In genomic region chr12:55843431-55843830, GRCh38 we compare ENCODE assay signal across 31 cellular contexts. TPM values are rescaled to one million over a fixed set of nuclear protein-coding genes. Genes with fewer than 3 reads are reported as not detected.
DNase-seq lines count a peak whose midpoint lies in the region; ATAC-seq, FAIRE-seq and TF ChIP-seq lines count a peak whose summit lies in the region.
"Had no signal": no experiment of that assay in that cellular context is flagged by ENCODE, and none has a peak within 500 bp of the region (broad histone marks: within the 10 kb centered on the region; RNA-seq: fewer than 3 reads in every experiment).

No MANE protein-coding gene starts in this region.

- H3F3A ChIP-seq in neural progenitor cell (ENCODE audit: low read depth): no peaks in the 10 kb centered on the region

- intact Hi-C loops in vagina (cut with DNase I): no loop called here

- CTCF ChIA-PET in H1 (lab: Charles Lee; ENCODE audit: partially characterized antibody): interaction anchor here (0.6 to 2.6 kb wide), 7 partner anchors 8 to 97 kb away, joined by 3 to 9 read pairs (median 4); partner anchors contain the start of gene DNAJC14
- CTCF ChIA-PET in WTC11 (lab: Charles Lee): interaction anchor here (1.1 to 1.6 kb wide), 5 partner anchors 12 to 152 kb away, joined by 3 to 5 read pairs (median 5); no protein-coding TSS in a partner anchor

- H3K4me3 ChIP-seq in H1 (ENCODE audit: extremely low read depth in 1 of 4, insufficient read depth in 2 of 4, low read depth in 3 of 4, low read length in 4 of 4) (no peak overlapping the region), neural progenitor cell (no peak overlapping the region), vagina (no peak overlapping the region)
- H3K4me3 ChIP-seq: body of pancreas had no signal

- ATAC-seq in GM21526 (IDR thresholded peaks at IDR 0.05; ENCODE audit: low FRiP score, unreplicated experiment): no peak
- no peak for ATAC-seq in WTC11
- ATAC-seq: left colon; natural killer cell; stimulated activated naive CD8-positive, alpha-beta T cell treated with anti-CD3 and anti-CD28 coated beads, Interleukin-15, Interleukin-2, amounts not matched to agents 100 U/mL and 50 U/mL, for 24 hours had no signal

- H3K27ac ChIP-seq in H1 (ENCODE audit: low read depth, low read length) (no peak overlapping the region), neural progenitor cell (no peak overlapping the region), vagina (peak overlapping the region; percentile 79)
- H3K27ac ChIP-seq: body of pancreas, KMS-11, pancreas had no signal

- no peak for TF ChIP-seq EP300 in H1 (IDR thresholded peaks at IDR 0.05; ENCODE audit: borderline replicate concordance in 1 of 2, low read depth in 2 of 2, low read length in 2 of 2)

- H3K56ac ChIP-seq in H1 (replicated peaks; ENCODE audit: insufficient read length, low read depth, low read length): no peak overlapping the region

- no peaks in the 10 kb centered on the region for H3K79me1 ChIP-seq in H1 (ENCODE audit: low read depth, low read length)

- H3K9me3 ChIP-seq in H1 (ENCODE audit: insufficient read depth in 2 of 2, low read depth in 1 of 2, low read length in 1 of 2): no peaks in the 10 kb centered on the region
- H3K9me3 ChIP-seq in neural progenitor cell (ENCODE audit: low read depth): no peaks in the 10 kb centered on the region
- no peaks in the 10 kb centered on the region for H3K9me3 ChIP-seq in vagina
- H3K9me3 ChIP-seq: body of pancreas, heart right ventricle, pancreas, Peyer's patch, right atrium auricular region, tibial nerve had no signal

- H2BK12ac ChIP-seq in H1 (ENCODE audit: low read depth, low read length): no peak overlapping the region

- peak overlapping the region; percentile 25 for H4K91ac ChIP-seq in H1 (replicated peaks; ENCODE audit: insufficient read length, low read length)

- H3K79me2 ChIP-seq in H1 (ENCODE audit: control insufficient read depth in 1 of 2, insufficient read depth in 2 of 2, low read length in 2 of 2) (no peaks in the 10 kb centered on the region), neural progenitor cell (ENCODE audit: low read depth) (no peaks in the 10 kb centered on the region)

- no peak overlapping the region for H2AFZ ChIP-seq in H1 (ENCODE audit: low read length)
- H2AFZ ChIP-seq in neural progenitor cell (replicated peaks): no peak overlapping the region

- peak overlapping the region; percentile 83 for H3K27ac Mint-ChIP-seq in neural progenitor cell
- no peak overlapping the region for H3K27ac Mint-ChIP-seq in WTC11
- H3K27ac Mint-ChIP-seq: activated naive CD8-positive, alpha-beta T cell treated with anti-CD3 and anti-CD28 coated beads, Interleukin-2, amount 10 ng/mL, durations not matched to agents 7 days and 5 days; natural killer cell; T-helper 1 cell treated with Interleukin-12 subunit alpha and Interleukin-12 subunit beta and Interleukin-4 antibody, amounts not matched to agents 30 μg/mL and 1 μg/mL, for 36 hours had no signal

- H3K36me3 ChIP-seq in H1 (ENCODE audit: control insufficient read depth in 2 of 4, insufficient read depth in 4 of 4, low read length in 3 of 4): no peaks in the 10 kb centered on the region
- no peaks in the 10 kb centered on the region for H3K36me3 ChIP-seq in neural progenitor cell
- H3K36me3 ChIP-seq in vagina: no peaks in the 10 kb centered on the region
- H3K36me3 ChIP-seq: pancreas, Peyer's patch, right atrium auricular region had no signal

- no peak overlapping the region for H3K4ac ChIP-seq in H1 (replicated peaks; ENCODE audit: insufficient read length, low read depth, low read length)

- H3K27me3 ChIP-seq in H1 (replicated peaks in 1 of 4; ENCODE audit: control insufficient read depth in 3 of 4, extremely low read depth in 1 of 4, insufficient read depth in 3 of 4, low read length in 3 of 4): no peaks in the 10 kb centered on the region
- H3K27me3 ChIP-seq in neural progenitor cell: no peaks in the 10 kb centered on the region
- H3K27me3 ChIP-seq in vagina: no peaks in the 10 kb centered on the region
- H3K27me3 ChIP-seq: body of pancreas, pancreas, Peyer's patch, right atrium auricular region, tibial nerve had no signal

- H2BK15ac ChIP-seq in H1 (ENCODE audit: low read length): no peak overlapping the region

- H3K18ac ChIP-seq in H1 (ENCODE audit: extremely low read depth, low read length): no peak overlapping the region

- H3K4me1 ChIP-seq in H1 (replicated peaks in 1 of 4; ENCODE audit: control insufficient read depth in 3 of 4, insufficient read depth in 4 of 4, low read length in 3 of 4) (peaks cover 0 to 8% (median 2%) of the 10 kb centered on the region in 4 experiments; a peak in 4 of 7 replicates), neural progenitor cell (peaks cover 5% of the 10 kb centered on the region), vagina (peaks cover 22% of the 10 kb centered on the region)
- H3K4me1 ChIP-seq: body of pancreas, pancreas, Peyer's patch had no signal

- H4K5ac ChIP-seq in H1 (ENCODE audit: insufficient read length, low read depth, low read length): no peak overlapping the region

- H3K9me3 Mint-ChIP-seq in neural progenitor cell (no peaks in the 10 kb centered on the region), WTC11 (no peaks in the 10 kb centered on the region)
- H3K9me3 Mint-ChIP-seq: activated naive CD8-positive, alpha-beta T cell treated with anti-CD3 and anti-CD28 coated beads, Interleukin-2, amount 10 ng/mL, durations not matched to agents 7 days and 5 days; CD8-positive, alpha-beta memory T cell; natural killer cell; T-helper 1 cell treated with Interleukin-12 subunit alpha and Interleukin-12 subunit beta and Interleukin-4 antibody, amounts not matched to agents 30 μg/mL and 1 μg/mL, for 36 hours had no signal

- H3K4me2 ChIP-seq in H1 (ENCODE audit: insufficient read depth in 1 of 2, low read depth in 2 of 2, low read length in 2 of 2): peak overlapping the region in 1 of 2 experiments; percentile 53; a peak in 1 of 4 replicates
- H3K4me2 ChIP-seq in neural progenitor cell: no peak overlapping the region
- H3K4me2 ChIP-seq: KMS-11 had no signal

- H3K9ac ChIP-seq in H1 (replicated peaks in 1 of 4; ENCODE audit: extremely low read depth in 1 of 4, low read depth in 3 of 4, low read length in 3 of 4): no peak overlapping the region
- no peak overlapping the region for H3K9ac ChIP-seq in neural progenitor cell
- H3K9ac ChIP-seq: KMS-11 had no signal

- H2BK120ac ChIP-seq in H1 (replicated peaks; ENCODE audit: low read depth, low read length): no peak overlapping the region

- FAIRE-seq in H1 (lab: Jason Lieb, UNC): no peak
- FAIRE-seq: pancreas had no signal

- 96% methylated on average over 4 of the region's 4 CpGs; no CpG with 5 or more reads in 1 of the 2 experiments for WGBS in H1 (ENCODE audit: extremely low coverage in 1 of 2, insufficient coverage in 1 of 2, insufficient read length in 1 of 2, insufficient replicate concordance in 2 of 2, low coverage in 1 of 2, low lambda C conversion rate in 2 of 2, missing lambda C conversion rate in 1 of 2), 2 experiments

- H4K8ac ChIP-seq in H1 (ENCODE audit: extremely low read depth, insufficient read depth, low read length): no peak overlapping the region

- TF ChIP-seq RAD21 in H1 (IDR thresholded peaks at IDR 0.05 in 1 of 2, conservative IDR thresholded peaks at IDR 0.05 in 1 of 2; ENCODE audit: low read depth in 2 of 2, low read length in 2 of 2): no peak

- H2BK5ac ChIP-seq in H1 (ENCODE audit: low read depth, low read length): no peak overlapping the region

- TF ChIP-seq CTCF in H1 (IDR thresholded peaks at IDR 0.05; ENCODE audit: control extremely low read depth in 1 of 3, insufficient read depth in 1 of 3, low read depth in 1 of 3, low read length in 3 of 3) (no peak), neural progenitor cell (IDR thresholded peaks at IDR 0.05) (no peak), vagina (IDR thresholded peaks at IDR 0.05) (no peak), WTC11 (IDR thresholded peaks at IDR 0.05) (no peak)

- POLR2A ChIA-PET in H1 (lab: Charles Lee; ENCODE audit: partially characterized antibody) (interaction anchor here (0.6 to 7.3 kb wide), 9 partner anchors 12 to 128 kb away, joined by 3 to 82 read pairs (median 3); partner anchors contain the start of genes BLOC1S1, DNAJC14, ORMDL2 and PYM1), WTC11 (lab: Charles Lee) (interaction anchor here (0.8 to 1.6 kb wide), 2 partner anchors 11 to 13 kb away, joined by 3 to 5 read pairs; no protein-coding TSS in a partner anchor)

- H3K23me2 ChIP-seq in H1 (ENCODE audit: low read depth, low read length): no peaks in the 10 kb centered on the region

- TF ChIP-seq POLR2A in H1 (IDR thresholded peaks at IDR 0.05; ENCODE audit: control extremely low read depth in 1 of 2, low read depth in 2 of 2, low read length in 2 of 2) (no peak), vagina (IDR thresholded peaks at IDR 0.05) (no peak)

- H2BK20ac ChIP-seq in H1 (ENCODE audit: low read length): no peak overlapping the region

- no peak overlapping the region for H3K14ac ChIP-seq in H1 (ENCODE audit: insufficient read length)

- H3K4me1 Mint-ChIP-seq in neural progenitor cell: peaks cover 26% of the 10 kb centered on the region
- H3K4me1 Mint-ChIP-seq in WTC11: peaks cover 25% of the 10 kb centered on the region
- H3K4me1 Mint-ChIP-seq: CD8-positive, alpha-beta memory T cell; natural killer cell had no signal

- no peaks in the 10 kb centered on the region for H4K20me1 ChIP-seq in H1 (replicated peaks in 1 of 2; ENCODE audit: control insufficient read depth in 1 of 2, insufficient read depth in 2 of 2, low read length in 2 of 2)
- no peaks in the 10 kb centered on the region for H4K20me1 ChIP-seq in neural progenitor cell (ENCODE audit: low read depth)

- H3K23ac ChIP-seq in H1 (ENCODE audit: insufficient read length): no peak overlapping the region

- no peak overlapping the region for H2AK5ac ChIP-seq in H1 (ENCODE audit: low read depth, low read length)

- no peaks in the 10 kb centered on the region for H3K36me3 Mint-ChIP-seq in neural progenitor cell
- H3K36me3 Mint-ChIP-seq in WTC11: no peaks in the 10 kb centered on the region
- H3K36me3 Mint-ChIP-seq: activated naive CD8-positive, alpha-beta T cell treated with anti-CD3 and anti-CD28 coated beads, Interleukin-2, amount 10 ng/mL, durations not matched to agents 7 days and 5 days; CD8-positive, alpha-beta memory T cell; natural killer cell had no signal

- peak; percentile 47 for DNase-seq in activated effector memory CD4-positive, alpha-beta T cell treated with anti-CD3 and anti-CD28 coated beads, Interleukin-2, amount 50 U/mL, for 16 hours
- no peak for DNase-seq in activated effector memory CD4-positive, alpha-beta T cell treated with Interleukin-2 at 50 U/mL for 16 hours
- DNase-seq in H1 (ENCODE audit: low read depth in 1 of 2, low spot score in 2 of 2) (no peak), neural progenitor cell (ENCODE audit: low spot score) (no peak), vagina (ENCODE audit: extremely low spot score in 2 of 2) (no peak), WTC11 (ENCODE audit: low spot score) (no peak)
- DNase-seq in central memory CD4-positive, alpha-beta T cell: no peak
- DNase-seq: 8988T; activated CD4-positive, alpha-beta T cell treated with anti-CD3 and anti-CD28 coated beads for 4 hours; activated naive CD8-positive, alpha-beta T cell treated with anti-CD3 and anti-CD28 coated beads, Interleukin-2, amount 10 ng/mL, durations not matched to agents 7 days and 5 days; CD8-positive, alpha-beta memory T cell; DMS79; effector CD8-positive, alpha-beta T cell; GOT3; heart right ventricle; left colon; midbrain; natural killer cell; NCI-H1436 treated with DMSO at 0.1 percent for 48 hours; NCI-H524 treated with DMSO at 0.1 percent for 48 hours; pancreas; Peyer's patch; stimulated activated CD4-positive, alpha-beta T cell treated with anti-CD3 and anti-CD28 coated beads, Interleukin-15, amount 100 ng/mL, for 24 hours; stimulated activated naive CD8-positive, alpha-beta T cell treated with anti-CD3 and anti-CD28 coated beads, Interleukin-15, Interleukin-2, amounts not matched to agents 100 U/mL and 50 U/mL, for 24 hours had no signal

- H3K4me3 Mint-ChIP-seq in neural progenitor cell: no peak overlapping the region
- H3K4me3 Mint-ChIP-seq in WTC11: no peak overlapping the region
- H3K4me3 Mint-ChIP-seq: activated naive CD8-positive, alpha-beta T cell treated with anti-CD3 and anti-CD28 coated beads, Interleukin-2, amount 10 ng/mL, durations not matched to agents 7 days and 5 days; CD8-positive, alpha-beta memory T cell; natural killer cell; T-helper 1 cell treated with Interleukin-12 subunit alpha and Interleukin-12 subunit beta and Interleukin-4 antibody, amounts not matched to agents 30 μg/mL and 1 μg/mL, for 36 hours had no signal

- H3K27me3 Mint-ChIP-seq in neural progenitor cell (ENCODE audit: insufficient read depth, low read depth) (peaks cover 2% of the 10 kb centered on the region), WTC11 (ENCODE audit: low read depth) (peaks cover 4% of the 10 kb centered on the region; the same call in 1 of the 2 replicates)

RNA-seq across cellular contexts. Expression of gene MMP19, which starts 0.7 kb away (rescaled TPM):
- 2.6 and 2.7 TPM in 2 replicates for total RNA-seq in H1 (2021; fragmentation: NEBNext Ultra II Directional; extraction: Animal tissue kit (Norgen Biotek cat#: 25700))
- 2.8 and 3.3 TPM in 2 replicates for polyA plus RNA-seq in H1 (2011; rRNA removed)
- 3.1 TPM for polyA plus RNA-seq in H1 (2011; cell fraction: cytosol; rRNA removed)
- 7.1 TPM for polyA plus RNA-seq in H1 (2011; cell fraction: nucleus; rRNA removed)
- polyA plus RNA-seq in H1 (2012, experiment 1 of 2): 2.7 to 3.2 TPM (median 2.9 TPM) in 4 replicates
- 2.0 TPM for polyA plus RNA-seq in H1 (2012, experiment 2 of 2)
- polyA plus RNA-seq in H1 (2013, experiment 1 of 2): 2.3 TPM
- polyA plus RNA-seq in H1 (2013, experiment 2 of 2): 2.1 TPM
- polyA minus RNA-seq in H1 (2011; rRNA and poly(A)+ RNA removed): 1.5 and 1.6 TPM in 2 replicates
- polyA minus RNA-seq in H1 (2011; cell fraction: cytosol; rRNA and poly(A)+ RNA removed): 2.5 TPM
- polyA minus RNA-seq in H1 (2011; cell fraction: nucleus; rRNA and poly(A)+ RNA removed): 3.5 TPM
- total RNA-seq in neural progenitor cell (ENCODE audit: low replicate concordance) (0.13 and 0.28 TPM in 2 replicates), vagina (21.6 TPM), WTC11 (2021) (0.98 to 1.6 TPM (median 1.0 TPM) in 3 replicates)
- total RNA-seq: SK-MEL-5 had no signal
- polyA plus RNA-seq: CD8-positive, alpha-beta memory T cell had no signal

RNA-seq across cellular contexts. Expression of gene DNAJC14, which starts 14.0 kb away (rescaled TPM):
- total RNA-seq in H1 (2021; fragmentation: NEBNext Ultra II Directional; extraction: Animal tissue kit (Norgen Biotek cat#: 25700)): 32.3 and 34.3 TPM in 2 replicates
- polyA plus RNA-seq in H1 (2011; rRNA removed): 14.7 and 18.5 TPM in 2 replicates
- polyA plus RNA-seq in H1 (2011; cell fraction: cytosol; rRNA removed): 13.0 TPM
- 11.6 TPM for polyA plus RNA-seq in H1 (2011; cell fraction: nucleus; rRNA removed)
- polyA plus RNA-seq in H1 (2012, experiment 1 of 2): 25.1 to 28.7 TPM (median 26.4 TPM) in 4 replicates
- polyA plus RNA-seq in H1 (2012, experiment 2 of 2): 14.0 TPM
- 18.1 TPM for polyA plus RNA-seq in H1 (2013, experiment 1 of 2)
- 22.4 TPM for polyA plus RNA-seq in H1 (2013, experiment 2 of 2)
- 9.6 and 13.2 TPM in 2 replicates for polyA minus RNA-seq in H1 (2011; rRNA and poly(A)+ RNA removed)
- polyA minus RNA-seq in H1 (2011; cell fraction: cytosol; rRNA and poly(A)+ RNA removed): 7.6 TPM
- 9.3 TPM for polyA minus RNA-seq in H1 (2011; cell fraction: nucleus; rRNA and poly(A)+ RNA removed)
- total RNA-seq in neural progenitor cell (ENCODE audit: low replicate concordance) (29.9 and 39.9 TPM in 2 replicates), vagina (29.2 TPM), WTC11 (2021) (32.1 to 34.5 TPM (median 34.1 TPM) in 3 replicates)

RNA-seq across cellular contexts. Expression of gene ORMDL2, which starts 25.6 kb away (rescaled TPM):
- 34.1 and 39.0 TPM in 2 replicates for total RNA-seq in H1 (2021; fragmentation: NEBNext Ultra II Directional; extraction: Animal tissue kit (Norgen Biotek cat#: 25700))
- polyA plus RNA-seq in H1 (2011; rRNA removed): 50.4 and 65.6 TPM in 2 replicates
- 26.9 TPM for polyA plus RNA-seq in H1 (2011; cell fraction: cytosol; rRNA removed)
- 33.3 TPM for polyA plus RNA-seq in H1 (2011; cell fraction: nucleus; rRNA removed)
- polyA plus RNA-seq in H1 (2012, experiment 1 of 2): 53.7 to 58.3 TPM (median 56.2 TPM) in 4 replicates
- polyA plus RNA-seq in H1 (2012, experiment 2 of 2): 31.6 TPM
- polyA plus RNA-seq in H1 (2013, experiment 1 of 2): 77.7 TPM
- 93.6 TPM for polyA plus RNA-seq in H1 (2013, experiment 2 of 2)
- 60.5 and 75.9 TPM in 2 replicates for polyA minus RNA-seq in H1 (2011; rRNA and poly(A)+ RNA removed)
- 23.1 TPM for polyA minus RNA-seq in H1 (2011; cell fraction: cytosol; rRNA and poly(A)+ RNA removed)
- polyA minus RNA-seq in H1 (2011; cell fraction: nucleus; rRNA and poly(A)+ RNA removed): 42.2 TPM
- total RNA-seq in neural progenitor cell (ENCODE audit: low replicate concordance): 12.5 and 16.0 TPM in 2 replicates
- total RNA-seq in vagina: 9.8 TPM
- 32.9 to 37.9 TPM (median 34.8 TPM) in 3 replicates for total RNA-seq in WTC11 (2021)

RNA-seq across cellular contexts. Expression of gene SARNP, which starts 25.9 kb away (rescaled TPM):
- total RNA-seq in H1 (2021; fragmentation: NEBNext Ultra II Directional; extraction: Animal tissue kit (Norgen Biotek cat#: 25700)): 114 and 117 TPM in 2 replicates
- 140 and 226 TPM in 2 replicates for polyA plus RNA-seq in H1 (2011; rRNA removed)
- 160 TPM for polyA plus RNA-seq in H1 (2011; cell fraction: cytosol; rRNA removed)
- polyA plus RNA-seq in H1 (2011; cell fraction: nucleus; rRNA removed): 50.3 TPM
- 129 to 246 TPM (median 145 TPM) in 4 replicates for polyA plus RNA-seq in H1 (2012, experiment 1 of 2)
- 27.3 TPM for polyA plus RNA-seq in H1 (2012, experiment 2 of 2)
- polyA plus RNA-seq in H1 (2013, experiment 1 of 2): 185 TPM
- polyA plus RNA-seq in H1 (2013, experiment 2 of 2): 206 TPM
- polyA minus RNA-seq in H1 (2011; rRNA and poly(A)+ RNA removed): 25.1 and 38.6 TPM in 2 replicates
- polyA minus RNA-seq in H1 (2011; cell fraction: cytosol; rRNA and poly(A)+ RNA removed): 16.7 TPM
- polyA minus RNA-seq in H1 (2011; cell fraction: nucleus; rRNA and poly(A)+ RNA removed): 25.4 TPM
- total RNA-seq in neural progenitor cell (ENCODE audit: low replicate concordance): 166 and 266 TPM in 2 replicates
- 33.1 TPM for total RNA-seq in vagina
- total RNA-seq in WTC11 (2021): 98.3 to 102 TPM (median 100 TPM) in 3 replicates
